ENCODE assay signal across 1 cellular context in the genomic region with DNA sequence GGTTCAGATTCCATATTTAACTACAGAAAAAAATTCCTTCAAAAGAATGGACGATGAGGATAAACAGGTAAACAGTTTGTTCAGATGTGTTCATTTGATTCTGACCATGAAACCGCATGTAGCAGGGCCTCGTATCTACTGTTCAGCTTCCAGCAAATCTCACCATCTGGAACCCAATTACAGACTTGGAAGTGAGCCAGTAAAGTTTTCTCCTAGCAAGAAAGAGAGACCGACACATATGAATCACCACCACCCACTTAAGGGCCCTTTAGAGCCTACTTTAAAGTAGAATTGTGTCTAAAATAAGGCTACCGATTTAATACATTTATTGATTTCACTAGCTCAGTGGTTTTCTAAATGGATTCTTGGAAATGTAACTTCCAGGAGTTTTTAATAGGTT.
TF ChIP-seq lines count a peak whose summit lies in the region.

No MANE protein-coding gene starts in this region.

TF ChIP-seq in SK-N-SH, 30 proteins besides CTCF, POLR2A, EP300 and RAD21 (continued from another document):
- no peak for TF ChIP-seq RCOR1 (IDR thresholded peaks at IDR 0.05; ENCODE audit: low read length)
